Comparison of ENCODE assay signal across 29 cellular contexts in genomic region chr6:114346451-114346850, GRCh38. TPM values are rescaled to one million over a fixed set of nuclear protein-coding genes. Genes with fewer than 3 reads are reported as not detected.
"Had no signal": no experiment of that assay in that cellular context is flagged by ENCODE, and none has a peak within 500 bp of the region (broad histone marks: within the 10 kb centered on the region; RNA-seq: fewer than 3 reads in every experiment).

No MANE protein-coding gene starts in this region.

- H3K9me3 ChIP-seq: esophagus muscularis mucosa, left ventricle myocardium inferior, right atrium auricular region, spleen, tibial nerve had no signal

- H3K27ac ChIP-seq: esophagus muscularis mucosa, left ventricle myocardium inferior, neural progenitor cell, right atrium auricular region, spleen, tibial nerve, WERI-Rb-1 had no signal

- DNase-seq: activated CD4-positive, alpha-beta memory T cell treated with anti-CD3 and anti-CD28 coated beads, Interleukin-2, amount 10 ng/mL, durations not matched to agents 7 days and 5 days; activated CD4-positive, alpha-beta T cell treated with anti-CD3 and anti-CD28 coated beads, Interleukin-2, amount 10 ng/mL, durations not matched to agents 7 days and 5 days; activated CD8-positive, alpha-beta memory T cell treated with anti-CD3 and anti-CD28 coated beads, Interleukin-2, amount 50 U/mL, for 48 hours; activated gamma-delta T cell; activated naive CD4-positive, alpha-beta T cell treated with anti-CD3 and anti-CD28 coated beads, Interleukin-2, amount 10 ng/mL, durations not matched to agents 7 days and 5 days; activated naive CD8-positive, alpha-beta T cell treated with anti-CD3 and anti-CD28 coated beads, Interleukin-2, amount 10 ng/mL, durations not matched to agents 7 days and 5 days; activated T-cell treated with anti-CD3 and anti-CD28 coated beads, Interleukin-2, amount 50 U/mL, for 24 hours; amygdala; central memory CD4-positive, alpha-beta T cell; endodermal cell; glutamatergic neuron; islet precursor cell; left ventricle myocardium inferior; mesendoderm; natural killer cell; occipital lobe; spleen; stimulated activated naive CD4-positive, alpha-beta T cell treated with Interleukin-2 at 50 U/mL for 16 hours; T-helper 1 cell; WERI-Rb-1 had no signal

- FAIRE-seq: frontal cortex had no signal

- ATAC-seq: activated CD4-positive, CD25-positive, alpha-beta regulatory T cell treated with anti-CD3 and anti-CD28 coated beads, Interleukin-2, amount 50 U/mL, for 24 hours; natural killer cell had no signal

- H3K4me3 ChIP-seq: esophagus muscularis mucosa, left ventricle myocardium inferior, lung, neural progenitor cell, right atrium auricular region, spleen, tibial nerve had no signal

- H3K4me2 ChIP-seq: neural progenitor cell had no signal

- H3K9ac ChIP-seq: neural progenitor cell had no signal

- H3K36me3 ChIP-seq: esophagus muscularis mucosa, left ventricle myocardium inferior, neural progenitor cell, right atrium auricular region, spleen, tibial nerve, WERI-Rb-1 had no signal

- H2AFZ ChIP-seq: neural progenitor cell had no signal

RNA-seq across cellular contexts. Expression of gene HS3ST5, which starts 3.6 kb away (rescaled TPM):
- total RNA-seq: activated CD4-positive, alpha-beta memory T cell treated with anti-CD3 and anti-CD28 coated beads, Interleukin-2, amount 10 ng/mL, durations not matched to agents 7 days and 5 days; activated CD4-positive, alpha-beta T cell treated with anti-CD3 and anti-CD28 coated beads, Interleukin-2, amount 10 ng/mL, durations not matched to agents 7 days and 5 days; activated naive CD8-positive, alpha-beta T cell treated with anti-CD3 and anti-CD28 coated beads, Interleukin-2, amount 10 ng/mL, durations not matched to agents 7 days and 5 days; left ventricle myocardium inferior; mononuclear cell; natural killer cell; pulmonary artery endothelial cell; right atrium auricular region; spleen had no signal
- polyA plus RNA-seq: spleen had no signal
